Comparison of ENCODE assay signal across 21 cellular contexts in the genomic region with DNA sequence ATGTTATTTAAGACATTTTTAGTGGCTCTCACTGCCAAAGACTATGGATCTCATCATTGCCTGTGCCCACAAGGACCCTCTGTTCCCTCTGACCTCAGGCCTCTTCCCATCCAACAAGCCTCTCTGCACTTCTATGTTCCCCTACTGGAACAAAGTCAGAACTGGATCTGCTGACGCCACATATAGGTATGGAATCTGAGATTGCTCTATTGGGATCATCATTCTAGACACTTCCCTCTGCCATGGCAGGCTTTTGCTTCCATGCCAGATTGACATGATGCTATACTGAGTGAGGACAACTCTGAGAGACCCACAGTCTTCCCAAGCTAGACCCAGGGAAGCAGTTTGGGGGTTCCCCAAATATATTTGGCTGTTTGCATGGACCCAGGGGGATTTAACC.
"Had no signal": no experiment of that assay in that cellular context is flagged by ENCODE, and none has a peak within 500 bp of the region (broad histone marks: within the 10 kb centered on the region; RNA-seq: fewer than 3 reads in every experiment).

No MANE protein-coding gene starts in this region.

- H3K4me3 ChIP-seq: dorsolateral prefrontal cortex, lower lobe of right lung, ovary, psoas muscle, sigmoid colon, transverse colon had no signal

- H3K36me3 Mint-ChIP-seq: natural killer cell; stimulated activated memory B cell treated with anti-CD40 and anti-IgM and Interleukin-4, amounts not matched to agents 10 μg/mL and 1 μg/mL and 100 μg/mL, for 72 hours had no signal

- H3K9me3 ChIP-seq: ovary, psoas muscle had no signal

- H3K4me3 Mint-ChIP-seq: natural killer cell; stimulated activated memory B cell treated with anti-CD40 and anti-IgM and Interleukin-4, amounts not matched to agents 10 μg/mL and 1 μg/mL and 100 μg/mL, for 72 hours had no signal

- H3K4me1 ChIP-seq: lower lobe of right lung, psoas muscle, sigmoid colon, transverse colon had no signal

- H3K27ac Mint-ChIP-seq: natural killer cell; stimulated activated memory B cell treated with anti-CD40 and anti-IgM and Interleukin-4, amounts not matched to agents 10 μg/mL and 1 μg/mL and 100 μg/mL, for 72 hours had no signal

- H3K9me3 Mint-ChIP-seq: natural killer cell had no signal

- H3K27ac ChIP-seq: lower lobe of right lung, psoas muscle, sigmoid colon, transverse colon had no signal

- H3K27me3 ChIP-seq: dorsolateral prefrontal cortex, ovary, sigmoid colon, transverse colon had no signal

- H3K36me3 ChIP-seq: lower lobe of right lung, ovary, sigmoid colon, transverse colon had no signal

- FAIRE-seq: endothelial cell of umbilical vein, frontal cortex, keratinocyte had no signal

- H3K4me1 Mint-ChIP-seq: natural killer cell; stimulated activated memory B cell treated with anti-CD40 and anti-IgM and Interleukin-4, amounts not matched to agents 10 μg/mL and 1 μg/mL and 100 μg/mL, for 72 hours had no signal

- DNase-seq: cerebellar nuclear complex; cortex of kidney; dorsolateral prefrontal cortex; effector CD4-positive, alpha-beta T cell; head of caudate nucleus; left ventricle myocardium superior; lower lobe of right lung; natural killer cell; occipital lobe; ovary; posterior cingulate gyrus; psoas muscle; right cardiac atrium; sigmoid colon; stimulated activated CD4-positive, alpha-beta T cell treated with anti-CD3 and anti-CD28 coated beads, Interleukin-4, amount 100 ng/mL, for 4 hours; stimulated activated naive CD8-positive, alpha-beta T cell treated with anti-CD3 and anti-CD28 coated beads, Interleukin-15, Interleukin-2, amounts not matched to agents 100 U/mL and 50 U/mL, for 24 hours; transverse colon had no signal
